8 cellular contexts compared by ENCODE assay signal in the genomic region with DNA sequence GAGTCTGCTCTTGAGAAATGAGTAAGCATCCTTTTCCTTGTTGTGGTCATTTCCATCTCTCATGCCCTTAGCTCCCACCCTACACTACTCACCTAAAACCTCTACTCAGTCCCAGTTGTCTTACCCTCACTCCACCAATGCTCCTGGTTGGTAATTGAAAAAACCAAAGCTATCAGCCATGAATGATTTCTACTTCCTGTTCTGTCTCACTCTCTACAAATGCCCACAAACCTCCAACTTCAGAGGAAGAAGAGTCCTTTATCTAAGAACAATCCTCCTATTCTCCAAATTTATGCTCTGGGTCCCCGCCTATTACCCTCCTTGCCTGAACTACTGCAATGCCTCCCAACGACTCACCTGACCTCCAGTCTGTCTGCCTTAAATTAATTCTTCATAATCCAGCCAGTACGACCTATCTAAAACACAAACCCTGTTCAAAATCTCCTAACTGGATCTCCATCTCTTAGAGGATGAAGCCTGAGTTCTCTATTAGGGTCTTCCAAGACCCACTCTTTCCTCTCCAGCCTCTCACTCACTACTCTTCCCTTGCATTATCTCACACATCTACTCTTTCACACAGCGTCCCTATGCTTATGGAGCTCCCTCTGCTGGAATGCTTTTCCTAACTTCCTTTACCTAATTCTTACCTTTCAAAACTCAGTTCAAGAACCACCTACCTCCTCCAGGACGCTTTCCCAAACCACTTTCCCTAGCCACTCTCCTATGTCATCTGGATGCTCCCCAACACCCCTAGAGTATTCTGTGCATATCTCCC. TPM values are rescaled to one million over a fixed set of nuclear protein-coding genes. Genes with fewer than 3 reads are reported as not detected.
DNase-seq lines count a peak whose midpoint lies in the region; ATAC-seq and TF ChIP-seq lines count a peak whose summit lies in the region.

No MANE protein-coding gene starts in this region.

- WGBS in endodermal cell (ENCODE audit: insufficient coverage in 1 of 2, insufficient read length in 1 of 2), 2 experiments: 55 to 62% methylated on average over 5 of the region's 5 CpGs
- 46% methylated on average over 5 of the region's 5 CpGs for WGBS in prostate gland

- no peaks in the 10 kb centered on the region for H3K36me3 ChIP-seq in PC-9 (ENCODE audit: low read depth)
- H3K36me3 ChIP-seq in endodermal cell (ENCODE audit: control insufficient read depth, insufficient read depth, low read length): peaks cover 34% of the 10 kb centered on the region
- peaks cover 3% of the 10 kb centered on the region in 2 donors for H3K36me3 ChIP-seq in prostate gland

- H3K27ac ChIP-seq in AG04450 (ENCODE audit: low read depth, low read length) (peak overlapping the region; percentile 31), PC-9 (no peak overlapping the region), endodermal cell (ENCODE audit: low read depth, low read length) (no peak overlapping the region), prostate gland (no peak overlapping the region)

- TF ChIP-seq CTCF in AG04450 (IDR thresholded peaks at IDR 0.05; ENCODE audit: low read depth, low read length): peak; percentile 48; the same call in 1 of the 2 replicates
- peak; percentile 46 for TF ChIP-seq CTCF in GM10266 (IDR thresholded peaks at IDR 0.05; ENCODE audit: control insufficient read depth, insufficient read depth, low read depth, missing control alignments)
- peak; percentile 51 for TF ChIP-seq CTCF in PC-9 (conservative IDR thresholded peaks at IDR 0.05)
- TF ChIP-seq CTCF in endodermal cell (conservative IDR thresholded peaks at IDR 0.05): peak; percentile 75
- TF ChIP-seq CTCF in prostate gland (IDR thresholded peaks at IDR 0.05): peak in 3 of 4 experiments; percentile 16 to 60 (median 31)

- CTCF ChIA-PET in AG04450 (lab: Charles Lee): interaction anchor here (0.7 to 7.6 kb wide), 28 partner anchors 8 to 240 kb away, joined by 3 to 87 read pairs (median 6); a partner anchor contains a TSS
- CTCF ChIA-PET in PC-9 (lab: Charles Lee): interaction anchor here (0.6 to 1.9 kb wide), 2 partner anchors 55 to 82 kb away, joined by 3 to 16 read pairs; a partner anchor contains a TSS

- no peaks in the 10 kb centered on the region for H3K9me3 Mint-ChIP-seq in endodermal cell

- peaks cover 16% of the 10 kb centered on the region for H3K4me1 ChIP-seq in PC-9 (replicated peaks; ENCODE audit: insufficient read depth)
- no peaks in the 10 kb centered on the region for H3K4me1 ChIP-seq in endodermal cell (ENCODE audit: control insufficient read depth, insufficient read depth, low read length)
- peaks cover 14% of the 10 kb centered on the region for H3K4me1 ChIP-seq in prostate gland (replicated peaks)

- H3K27me3 ChIP-seq in AG04450 (ENCODE audit: control insufficient read depth, insufficient read depth, low read length) (no peaks in the 10 kb centered on the region), PC-9 (ENCODE audit: insufficient read depth, low read depth) (no peaks in the 10 kb centered on the region), endodermal cell (ENCODE audit: control insufficient read depth, insufficient read depth, low read length, poor library complexity, severe bottlenecking) (no peaks in the 10 kb centered on the region), prostate gland (replicated peaks; ENCODE audit: insufficient read depth) (no peaks in the 10 kb centered on the region)

- DNase-seq in AG04450 (ENCODE audit: low read depth, low spot score) (no peak), GM10266 (ENCODE audit: extremely low spot score) (no peak), PC-9 (no peak), endodermal cell (no peak), prostate gland (ENCODE audit: low spot score) (no peak), NCI-H774 (lab: John Stamatoyannopoulos, UW) (no peak), KG1 (lab: John Stamatoyannopoulos, UW) (no peak)

- H3K36me3 Mint-ChIP-seq in endodermal cell (ENCODE audit: low read depth): peaks cover 29% of the 10 kb centered on the region

- H2AFZ ChIP-seq in PC-9: no peak overlapping the region

- no peak overlapping the region for H3K9ac ChIP-seq in endodermal cell (ENCODE audit: extremely low read depth, low read length, poor library complexity, severe bottlenecking)

- intact Hi-C loops in PC-9 (cut with micrococcal nuclease; ENCODE audit: unreplicated experiment) (loop anchor here (1.0 kb wide), 1 partner anchor 239 kb away; no protein-coding TSS in a partner anchor), prostate gland (cut with DNase I) (loop anchor here (2.0 kb wide), 1 partner anchor 55 kb away; a partner anchor contains a TSS)

- H4K20me1 ChIP-seq in PC-9 (ENCODE audit: insufficient read depth): no peaks in the 10 kb centered on the region

- peak overlapping the region; percentile 35 for H3K27ac Mint-ChIP-seq in endodermal cell

- H3K27me3 Mint-ChIP-seq in endodermal cell (ENCODE audit: insufficient read depth): no peaks in the 10 kb centered on the region

- H3F3A ChIP-seq in PC-9 (ENCODE audit: insufficient read depth, low read depth): no peaks in the 10 kb centered on the region

- peak; percentile 26 for ATAC-seq in HG02981 (IDR thresholded peaks at IDR 0.05; ENCODE audit: unreplicated experiment)

- H3K4me3 ChIP-seq in AG04450 (ENCODE audit: low read depth, low read length) (no peak overlapping the region), PC-9 (no peak overlapping the region), endodermal cell (ENCODE audit: low read length) (no peak overlapping the region), prostate gland (no peak overlapping the region)

- POLR2A ChIA-PET in AG04450 (lab: Yijun Ruan, JAX): interaction anchor here (0.6 to 1.9 kb wide), 2 partner anchors 55 to 99 kb away, joined by 11 to 14 read pairs; a partner anchor contains a TSS
- POLR2A ChIA-PET in PC-9 (lab: Charles Lee; ENCODE audit: unreplicated experiment): interaction anchor here (0.6 kb wide), 2 partner anchors 53 to 54 kb away, joined by 8 to 15 read pairs; no protein-coding TSS in a partner anchor

- peaks cover 16% of the 10 kb centered on the region for H3K4me1 Mint-ChIP-seq in endodermal cell

- no TSS peak for BruUV-seq in PC-9 (replicated peaks; lab: Mats Ljungman, UMichigan)

- H3K9me2 ChIP-seq in PC-9 (ENCODE audit: insufficient read depth): no peaks in the 10 kb centered on the region

- TF ChIP-seq POLR2A in prostate gland (IDR thresholded peaks at IDR 0.05): no peak

- no peaks in the 10 kb centered on the region for H3K9me3 ChIP-seq in AG04450 (ENCODE audit: control insufficient read depth, insufficient read depth, low read length)
- no peaks in the 10 kb centered on the region for H3K9me3 ChIP-seq in PC-9 (ENCODE audit: insufficient read depth, low read depth)
- H3K9me3 ChIP-seq in endodermal cell (ENCODE audit: control insufficient read depth, low read length): no peaks in the 10 kb centered on the region
- no peaks in the 10 kb centered on the region for H3K9me3 ChIP-seq in prostate gland

- H3K4me2 ChIP-seq in PC-9: no peak overlapping the region

- H3K79me2 ChIP-seq in PC-9 (ENCODE audit: low read depth): peaks cover 28% of the 10 kb centered on the region

- H3K4me3 Mint-ChIP-seq in endodermal cell: no peak overlapping the region

RNA-seq across cellular contexts. Expression of a gene that starts 2.2 kb away (rescaled TPM):
- polyA plus RNA-seq in AG04450 (2011; rRNA removed): 33.8 and 36.6 TPM in 2 replicates
- polyA minus RNA-seq in AG04450 (2011; rRNA and poly(A)+ RNA removed): 30.1 and 47.1 TPM in 2 replicates
- total RNA-seq in PC-9 (2021) (37.9 and 41.4 TPM in 2 replicates), endodermal cell (10 to 100 TPM; 21.2 to 22.5 TPM), prostate gland (10 to 100 TPM; 16.9 to 74.0 TPM)
- polyA plus RNA-seq in endodermal cell (2013, experiment 1 of 2): 21.2 TPM
- polyA plus RNA-seq in endodermal cell (2013, experiment 2 of 2): 19.5 TPM

RNA-seq across cellular contexts. Expression of a gene that starts 2.3 kb away (rescaled TPM):
- polyA plus RNA-seq in AG04450 (2011; rRNA removed): 12.0 and 13.7 TPM in 2 replicates
- polyA minus RNA-seq in AG04450 (2011; rRNA and poly(A)+ RNA removed): 25.0 and 30.6 TPM in 2 replicates
- total RNA-seq in PC-9 (2021) (24.4 and 31.1 TPM in 2 replicates), endodermal cell (10 to 100 TPM; 31.1 to 32.0 TPM), prostate gland (10 to 100 TPM; 21.2 to 22.9 TPM)
- polyA plus RNA-seq in endodermal cell (2013, experiment 1 of 2): 22.2 TPM
- polyA plus RNA-seq in endodermal cell (2013, experiment 2 of 2): 19.9 TPM

RNA-seq across cellular contexts. Expression of a gene that starts 10.4 kb away (rescaled TPM):
- polyA plus RNA-seq in AG04450 (2011; rRNA removed): 0.31 and 0.48 TPM in 2 replicates
- 0.22 and 0.28 TPM in 2 replicates for polyA minus RNA-seq in AG04450 (2011; rRNA and poly(A)+ RNA removed)
- total RNA-seq in PC-9 (2021) (not detected in 2 replicates), endodermal cell (1 to 10 TPM in 1 of 2 donors, under 1 TPM in 1; 0.97 to 3.1 TPM), prostate gland (10 to 100 TPM in 1 of 2 donors, 1 to 10 TPM in 1; 9.1 to 17.8 TPM)
- polyA plus RNA-seq in endodermal cell (2013, experiment 1 of 2): 0.43 TPM
- 0.50 TPM for polyA plus RNA-seq in endodermal cell (2013, experiment 2 of 2)

RNA-seq across cellular contexts. Expression of a gene that starts 12.6 kb away (rescaled TPM):
- polyA plus RNA-seq in AG04450 (2011; rRNA removed): 0.91 and 0.93 TPM in 2 replicates
- 1.9 and 2.6 TPM in 2 replicates for polyA minus RNA-seq in AG04450 (2011; rRNA and poly(A)+ RNA removed)
- total RNA-seq in PC-9 (2021) (15.0 and 26.1 TPM in 2 replicates), endodermal cell (1 to 10 TPM; 7.4 to 9.5 TPM), prostate gland (10 to 100 TPM; 19.5 to 27.3 TPM)
- 5.6 TPM for polyA plus RNA-seq in endodermal cell (2013, experiment 1 of 2)
- 4.8 TPM for polyA plus RNA-seq in endodermal cell (2013, experiment 2 of 2)

RNA-seq across cellular contexts. Expression of a gene that starts 13.9 kb away (rescaled TPM):
- 0.98 and 1.2 TPM in 2 replicates for polyA plus RNA-seq in AG04450 (2011; rRNA removed)
- polyA minus RNA-seq in AG04450 (2011; rRNA and poly(A)+ RNA removed): 0.70 and 1.4 TPM in 2 replicates
- total RNA-seq in PC-9 (2021) (10.3 and 16.4 TPM in 2 replicates), endodermal cell (1 to 10 TPM; 6.4 to 6.6 TPM), prostate gland (10 to 100 TPM; 11.8 to 14.2 TPM)
- 5.4 TPM for polyA plus RNA-seq in endodermal cell (2013, experiment 1 of 2)
- polyA plus RNA-seq in endodermal cell (2013, experiment 2 of 2): 5.0 TPM
